24 cellular contexts compared by ENCODE assay signal in the genomic region with DNA sequence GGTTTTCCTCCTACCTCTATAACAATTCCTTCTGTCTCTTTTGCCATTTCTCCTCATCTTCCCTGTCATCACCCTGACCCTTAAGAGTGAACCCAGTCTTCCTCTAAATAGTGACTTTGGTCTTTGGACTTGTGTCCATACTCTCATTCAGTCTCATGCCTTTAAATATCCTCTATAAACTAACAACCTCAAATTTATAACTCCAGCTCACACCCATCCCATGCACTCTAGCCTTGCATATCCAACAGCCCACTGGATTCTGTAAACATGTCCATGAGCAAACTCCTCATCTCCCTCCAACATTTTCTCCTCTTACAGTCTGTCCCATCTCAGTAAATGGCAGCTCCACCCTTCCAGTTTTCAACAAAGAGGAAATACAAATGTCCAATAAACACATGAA. TPM values are rescaled to one million over a fixed set of nuclear protein-coding genes. Genes with fewer than 3 reads are reported as not detected.
DNase-seq lines count a peak whose midpoint lies in the region; ATAC-seq, FAIRE-seq and TF ChIP-seq lines count a peak whose summit lies in the region.
"Had no signal": no experiment of that assay in that cellular context is flagged by ENCODE, and none has a peak within 500 bp of the region (broad histone marks: within the 10 kb centered on the region; RNA-seq: fewer than 3 reads in every experiment).

No MANE protein-coding gene starts in this region.

- no peak overlapping the region for H3K4me3 ChIP-seq in small intestine (ENCODE audit: low read depth in 1 of 2, low read length in 2 of 2)
- H3K4me3 ChIP-seq in right lobe of liver, result no peak overlapping the region
- H3K4me3 ChIP-seq: BLaER1, GM12878, GM23248 had no signal

- no peak overlapping the region for H3K4me3 Mint-ChIP-seq in activated naive CD8-positive, alpha-beta T cell
- no peak overlapping the region for H3K4me3 Mint-ChIP-seq in activated naive CD8-positive, alpha-beta T cell treated with anti-CD3 and anti-CD28 coated beads for 36 hours
- H3K4me3 Mint-ChIP-seq in dendritic cell treated with granulocyte-macrophage colony-stimulating factor and Interleukin-4, amounts not matched to agents 40 ng/mL and 50 ng/mL, for 4 days, result no peak overlapping the region
- H3K4me3 Mint-ChIP-seq: B cell; CD4-positive, CD25-positive, alpha-beta regulatory T cell; CD8-positive, alpha-beta T cell had no signal

- intact Hi-C loops in dendritic cell treated with granulocyte-macrophage colony-stimulating factor and Interleukin-4, amounts not matched to agents 40 ng/mL and 50 ng/mL, for 4 days (cut with micrococcal nuclease), result loop anchor here (10.0 kb wide), 1 partner anchor 51 kb away; no protein-coding TSS in a partner anchor
- intact Hi-C loops in right lobe of liver (cut with DNase I), result no loop called here

- DNase-seq in activated naive CD8-positive, alpha-beta T cell treated with anti-CD3 and anti-CD28 coated beads for 36 hours, result no peak
- peak; percentile 19 for DNase-seq in small intestine
- no peak for DNase-seq in OCI-M1 (lab: John Stamatoyannopoulos, UW)
- no peak for DNase-seq in right lobe of liver
- DNase-seq: CD4-positive, CD25-positive, alpha-beta regulatory T cell; CD8-positive, alpha-beta T cell; DMS 273 treated with DMSO at 0.1 percent for 48 hours; DMS79; EL; GDM1; GM23248; H7; HCEC 1CT had no signal

- no peaks in the 10 kb centered on the region for H3K36me3 ChIP-seq in small intestine (ENCODE audit: control insufficient read depth in 2 of 2, insufficient read depth in 2 of 2, low read length in 2 of 2)
- H3K36me3 ChIP-seq in right lobe of liver, result no peaks in the 10 kb centered on the region

- TF ChIP-seq CTCF in right lobe of liver (IDR thresholded peaks at IDR 0.05), result no peak

- H3K9me3 Mint-ChIP-seq in activated naive CD8-positive, alpha-beta T cell (ENCODE audit: low read depth), result peaks cover 4% of the 10 kb centered on the region
- peaks cover 7% of the 10 kb centered on the region for H3K9me3 Mint-ChIP-seq in activated naive CD8-positive, alpha-beta T cell treated with anti-CD3 and anti-CD28 coated beads for 36 hours
- H3K9me3 Mint-ChIP-seq in dendritic cell treated with granulocyte-macrophage colony-stimulating factor and Interleukin-4, amounts not matched to agents 40 ng/mL and 50 ng/mL, for 4 days, result no peaks in the 10 kb centered on the region
- H3K9me3 Mint-ChIP-seq: CD8-positive, alpha-beta T cell had no signal

- no peak for TF ChIP-seq POLR2A in right lobe of liver (IDR thresholded peaks at IDR 0.05)

- peaks cover 12% of the 10 kb centered on the region for H3K36me3 Mint-ChIP-seq in activated naive CD8-positive, alpha-beta T cell
- peaks cover 18% of the 10 kb centered on the region for H3K36me3 Mint-ChIP-seq in activated naive CD8-positive, alpha-beta T cell treated with anti-CD3 and anti-CD28 coated beads for 36 hours
- no peaks in the 10 kb centered on the region for H3K36me3 Mint-ChIP-seq in dendritic cell treated with granulocyte-macrophage colony-stimulating factor and Interleukin-4, amounts not matched to agents 40 ng/mL and 50 ng/mL, for 4 days (ENCODE audit: low read depth)

- ATAC-seq in right lobe of liver, result no peak
- ATAC-seq: CD8-positive, alpha-beta T cell; GM12878 had no signal

- FAIRE-seq in small intestine (lab: Jason Lieb, UNC), result no peak
- FAIRE-seq: A204.1, D721Med, GM12878, GM19239, H1 had no signal

- H3K27ac ChIP-seq in small intestine (ENCODE audit: low read depth in 1 of 2, low read length in 1 of 2) (no peak overlapping the region), right lobe of liver (no peak overlapping the region)
- H3K27ac ChIP-seq: 22Rv1, BLaER1, C4-2B, GM23248 had no signal

- H3K4me1 ChIP-seq in small intestine (ENCODE audit: control insufficient read depth in 2 of 2, insufficient read depth in 1 of 2, low read depth in 1 of 2, low read length in 1 of 2) (no peaks in the 10 kb centered on the region), right lobe of liver (no peaks in the 10 kb centered on the region)
- H3K4me1 ChIP-seq: BLaER1 had no signal

- no peaks in the 10 kb centered on the region for H3K27me3 Mint-ChIP-seq in activated naive CD8-positive, alpha-beta T cell
- no peaks in the 10 kb centered on the region for H3K27me3 Mint-ChIP-seq in activated naive CD8-positive, alpha-beta T cell treated with anti-CD3 and anti-CD28 coated beads for 36 hours
- no peaks in the 10 kb centered on the region for H3K27me3 Mint-ChIP-seq in dendritic cell treated with granulocyte-macrophage colony-stimulating factor and Interleukin-4, amounts not matched to agents 40 ng/mL and 50 ng/mL, for 4 days
- H3K27me3 Mint-ChIP-seq: B cell; CD4-positive, CD25-positive, alpha-beta regulatory T cell had no signal

- H3K27ac Mint-ChIP-seq in activated naive CD8-positive, alpha-beta T cell, result peak overlapping the region; percentile 70
- no peak overlapping the region for H3K27ac Mint-ChIP-seq in activated naive CD8-positive, alpha-beta T cell treated with anti-CD3 and anti-CD28 coated beads for 36 hours
- peak overlapping the region; percentile 24 for H3K27ac Mint-ChIP-seq in dendritic cell treated with granulocyte-macrophage colony-stimulating factor and Interleukin-4, amounts not matched to agents 40 ng/mL and 50 ng/mL, for 4 days
- H3K27ac Mint-ChIP-seq: B cell; CD4-positive, CD25-positive, alpha-beta regulatory T cell; CD8-positive, alpha-beta T cell had no signal

- H3K27me3 ChIP-seq in small intestine (ENCODE audit: control insufficient read depth in 2 of 2, insufficient read depth in 2 of 2, low read length in 2 of 2) (no peaks in the 10 kb centered on the region), right lobe of liver (no peaks in the 10 kb centered on the region)
- H3K27me3 ChIP-seq: BLaER1 had no signal

- H3K9me3 ChIP-seq in small intestine (ENCODE audit: control insufficient read depth, low read depth), result no peaks in the 10 kb centered on the region
- H3K9me3 ChIP-seq in right lobe of liver, result no peaks in the 10 kb centered on the region

- peaks cover 28% of the 10 kb centered on the region for H3K4me1 Mint-ChIP-seq in activated naive CD8-positive, alpha-beta T cell (ENCODE audit: low read depth)
- H3K4me1 Mint-ChIP-seq in activated naive CD8-positive, alpha-beta T cell treated with anti-CD3 and anti-CD28 coated beads for 36 hours, result peaks cover 16% of the 10 kb centered on the region
- peaks cover 20% of the 10 kb centered on the region for H3K4me1 Mint-ChIP-seq in dendritic cell treated with granulocyte-macrophage colony-stimulating factor and Interleukin-4, amounts not matched to agents 40 ng/mL and 50 ng/mL, for 4 days (ENCODE audit: low read depth)

RNA-seq across cellular contexts. Expression of gene BCLAF3, which starts 15.0 kb away (rescaled TPM):
- total RNA-seq in activated naive CD8-positive, alpha-beta T cell treated with anti-CD3 and anti-CD28 coated beads for 36 hours, result 1 to 10 TPM; 2.7 to 3.7 TPM
- polyA plus RNA-seq in small intestine, result 1 to 10 TPM; 2.3 to 3.8 (median 3.0) TPM
- 1 to 10 TPM; 2.1 to 4.1 (median 3.0) TPM for total RNA-seq in right lobe of liver
